Comparison of ENCODE assay signal across 18 cellular contexts in genomic region chr3:172716476-172716875, GRCh38. TPM values are rescaled to one million over a fixed set of nuclear protein-coding genes. Genes with fewer than 3 reads are reported as not detected.
A peak's percentile ranks its signal among the peaks of the same experiment; 100 is the strongest.
DNase-seq lines count a peak whose midpoint lies in the region; ATAC-seq, FAIRE-seq and TF ChIP-seq lines count a peak whose summit lies in the region.
"Had no signal": no experiment of that assay in that cellular context is flagged by ENCODE, and none has a peak within 500 bp of the region (broad histone marks: within the 10 kb centered on the region; RNA-seq: fewer than 3 reads in every experiment).

No MANE protein-coding gene starts in this region.

- FAIRE-seq in H54 (lab: Jason Lieb, UNC) = no peak
- no peak for FAIRE-seq in RCC 7860 (lab: Jason Lieb, UNC)

- DNase-seq in Kasumi-1 (lab: John Stamatoyannopoulos, UW) (peak; percentile 68 to 85), SKM-1 (lab: John Stamatoyannopoulos, UW; ENCODE audit: unreplicated experiment) (peak; percentile 82), left cardiac atrium (no peak), pons (ENCODE audit: low spot score) (peak; percentile 83), H54 (ENCODE audit: insufficient read length, low spot score) (no peak), RCC 7860 (ENCODE audit: low spot score) (no peak), NCI-H524 treated with DMSO at 0.1 percent for 48 hours (lab: John Stamatoyannopoulos, UW) (no peak)
- DNase-seq: activated CD4-positive, alpha-beta T cell treated with anti-CD3 and anti-CD28 coated beads, Interleukin-2, amount 10 ng/mL, durations not matched to agents 24 days and 14 days; BE2C; DMS 273 treated with DMSO at 0.1 percent for 48 hours; foreskin fibroblast; GOT3; NCI-H146; nephron progenitor cell; NK-92 treated with Interleukin-12 subunit alpha and Interleukin-12 subunit beta, amount 100 ng/mL, for 24 hours; SJCRH30; stimulated activated naive CD4-positive, alpha-beta T cell; T-helper 9 cell had no signal

- intact Hi-C loops in left cardiac atrium (cut with DNase I) = no loop called here

- ATAC-seq in left cardiac atrium = peak; percentile 55 to 83

- no peak for TF ChIP-seq POLR2A in H54 (IDR thresholded peaks at IDR 0.05; ENCODE audit: low read depth, low read length)

RNA-seq across cellular contexts. Expression of gene NCEH1, which starts 5.6 kb away (rescaled TPM):
- total RNA-seq in left cardiac atrium = 10 to 100 TPM; 21.4 to 25.5 TPM

RNA-seq across cellular contexts. Expression of gene ECT2, which starts 34.0 kb away (rescaled TPM):
- total RNA-seq in left cardiac atrium = 1 to 10 TPM; 5.6 to 5.8 TPM

Comparison
In these comparisons a context has a peak if more than half of its experiments do, and no peak if none do; other contexts are left out.
1. DNase-seq: peak in Kasumi-1 (2 of 2), SKM-1 (single experiment) and pons (single experiment); none in left cardiac atrium (single experiment), H54 (single experiment), RCC 7860 (single experiment) and NCI-H524 treated with DMSO at 0.1 percent for 48 hours (single experiment).